In genomic region chr20:23374441-23374840, GRCh38 we compare ENCODE assay signal across 30 cellular contexts.
"Had no signal": no experiment of that assay in that cellular context is flagged by ENCODE, and none has a peak within 500 bp of the region (broad histone marks: within the 10 kb centered on the region; RNA-seq: fewer than 3 reads in every experiment).

No MANE protein-coding gene starts in this region.

- DNase-seq: activated CD4-positive, alpha-beta memory T cell treated with anti-CD3 and anti-CD28 coated beads, Interleukin-2, amount 10 ng/mL, durations not matched to agents 7 days and 5 days; activated CD4-positive, alpha-beta T cell treated with anti-CD3 and anti-CD28 coated beads for 1 hour; activated CD4-positive, alpha-beta T cell treated with anti-CD3 and anti-CD28 coated beads, Interleukin-2, amount 10 ng/mL, durations not matched to agents 7 days and 5 days; activated CD8-positive, alpha-beta memory T cell treated with anti-CD3 and anti-CD28 coated beads, Interleukin-2, amount 50 U/mL, for 48 hours; activated gamma-delta T cell treated with Interleukin-2 at 50 U/mL for 16 hours; activated T-cell treated with anti-CD3 and anti-CD28 coated beads, Interleukin-2, amount 50 U/mL, for 24 hours; dorsolateral prefrontal cortex; effector memory CD8-positive, alpha-beta T cell; esophagus squamous epithelium; foreskin melanocyte; glutamatergic neuron; hippocampal formation; immature natural killer cell; left lung; midbrain; naive thymus-derived CD4-positive, alpha-beta T cell; nucleus accumbens; pancreas; spleen; stimulated activated naive CD4-positive, alpha-beta T cell; T-helper 2 cell; tibial artery; upper lobe of right lung had no signal

- H3K4me1 ChIP-seq: breast epithelium, esophagus squamous epithelium, pancreas, prostate gland, right atrium auricular region, suprapubic skin, tibial artery, upper lobe of right lung had no signal

- H3K27ac ChIP-seq: breast epithelium, dorsolateral prefrontal cortex, esophagus squamous epithelium, left lung, pancreas, prostate gland, right atrium auricular region, spleen, suprapubic skin, tibial artery, upper lobe of right lung had no signal

- H3K9me3 ChIP-seq: breast epithelium, esophagus squamous epithelium, left lung, pancreas, prostate gland, right atrium auricular region, spleen, suprapubic skin, tibial artery, upper lobe of right lung had no signal

- H3K4me3 ChIP-seq: breast epithelium, dorsolateral prefrontal cortex, esophagus squamous epithelium, left lung, pancreas, prostate gland, right atrium auricular region, spleen, suprapubic skin, tibial artery, upper lobe of right lung had no signal

- H3K27me3 ChIP-seq: breast epithelium, dorsolateral prefrontal cortex, esophagus squamous epithelium, left lung, pancreas, right atrium auricular region, spleen, suprapubic skin, tibial artery, upper lobe of right lung had no signal

- FAIRE-seq: colon, pancreas had no signal

- H3K36me3 ChIP-seq: breast epithelium, prostate gland had no signal

- ATAC-seq: activated naive CD4-positive, alpha-beta T cell treated with anti-CD3 and anti-CD28 coated beads, Interleukin-2, amount 50 U/mL, for 72 hours; activated T-helper 17 cell treated with anti-CD3 and anti-CD28 coated beads, Interleukin-2, amount 50 U/mL, for 72 hours; effector memory CD8-positive, alpha-beta T cell; left lung; naive thymus-derived CD4-positive, alpha-beta T cell; pancreas; upper lobe of right lung had no signal
